Comparison of ENCODE assay signal across 8 cellular contexts in genomic region chr4:36187723-36188333, GRCh38. TPM values are rescaled to one million over a fixed set of nuclear protein-coding genes. Genes with fewer than 3 reads are reported as not detected.
A peak's percentile ranks its signal among the peaks of the same experiment; 100 is the strongest.
DNase-seq lines count a peak whose midpoint lies in the region; ATAC-seq, FAIRE-seq and TF ChIP-seq lines count a peak whose summit lies in the region.

No MANE protein-coding gene starts in this region.

- TF ChIP-seq CTCF in GM10248 (IDR thresholded peaks at IDR 0.05; ENCODE audit: control extremely low read depth, extremely low read depth, low read depth, missing control alignments) (peak; percentile 55), WTC11 (IDR thresholded peaks at IDR 0.05) (peak; percentile 48; the same call in 1 of the 2 replicates), HepG2 (CRISPR knock-in tag; IDR thresholded peaks at IDR 0.05) (peak; percentile 41), osteoblast (IDR thresholded peaks at IDR 0.05; ENCODE audit: extremely low read depth, low read depth, low read length) (no peak)

- H3K4me1 Mint-ChIP-seq in WTC11: peaks cover 5% of the 10 kb centered on the region; the same call in 1 of the 2 replicates

- H3K27ac Mint-ChIP-seq in WTC11: no peak overlapping the region

- DNase-seq in GM10248 (ENCODE audit: extremely low spot score) (no peak), HuH-7 (ENCODE audit: low spot score) (peak; percentile 6), WTC11 (ENCODE audit: low spot score) (peak; percentile 20), HepG2 (ENCODE audit: low spot score) (peak; percentile 1), osteoblast (ENCODE audit: insufficient read length, low spot score, missing footprints) (no peak), NCI-H2196 (lab: John Stamatoyannopoulos, UW; ENCODE audit: unreplicated experiment) (no peak), NCI-H187 treated with DMSO at 0.1 percent for 48 hours (lab: John Stamatoyannopoulos, UW) (no peak)
- no peak for DNase-seq in central memory CD4-positive, alpha-beta T cell

- CTCF ChIA-PET in GM10248 (lab: Yijun Ruan, JAX) (interaction anchor here (1.1 to 3.8 kb wide), 3 partner anchors 12 to 45 kb away, joined by 3 to 20 read pairs (median 3); no protein-coding TSS in a partner anchor), WTC11 (lab: Charles Lee) (no interaction called here), HepG2 (lab: Yijun Ruan, JAX; ENCODE audit: low intra/inter-chr PET ratio, low total read pairs) (no interaction called here)

- no TSS peak for BruUV-seq in HepG2 (replicated peaks; lab: Mats Ljungman, UMichigan)

- H3K9me3 Mint-ChIP-seq in WTC11: no peaks in the 10 kb centered on the region

- TF ChIP-seq RAD21 in HepG2 (CRISPR knock-in tag; IDR thresholded peaks at IDR 0.05): no peak

- WGBS in HepG2 (ENCODE audit: low lambda C conversion rate): 24% methylated on average over 4 of the region's 4 CpGs

- H3K9ac ChIP-seq in HepG2 (ENCODE audit: insufficient read depth, low read depth, low read length): no peak overlapping the region

- no peaks in the 10 kb centered on the region for H3K79me2 ChIP-seq in HepG2 (ENCODE audit: insufficient read depth, low read length)
- no peaks in the 10 kb centered on the region for H3K79me2 ChIP-seq in osteoblast (ENCODE audit: insufficient read depth, low read length)

- H3K36me3 ChIP-seq in HepG2 (replicated peaks in 1 of 2; ENCODE audit: control insufficient read depth in 1 of 2, insufficient read depth in 2 of 2, low read length in 2 of 2) (no peaks in the 10 kb centered on the region), osteoblast (ENCODE audit: insufficient read depth, low read length) (no peaks in the 10 kb centered on the region)

- no peaks in the 10 kb centered on the region for H3K9me3 ChIP-seq in HepG2 (ENCODE audit: low read length)
- no peaks in the 10 kb centered on the region for H3K9me3 ChIP-seq in osteoblast (ENCODE audit: low read depth, low read length)

- intact Hi-C loops in HepG2 (cut with micrococcal nuclease; ENCODE audit: unreplicated experiment): no loop called here

- no peak for TF ChIP-seq EP300 in HepG2 (IDR thresholded peaks at IDR 0.05; ENCODE audit: low read depth in 2 of 2, low read length in 2 of 2)
- TF ChIP-seq EP300 in HepG2 (CRISPR knock-in tag; IDR thresholded peaks at IDR 0.05; ENCODE audit: borderline replicate concordance): no peak

- H3K4me1 ChIP-seq in HepG2 (ENCODE audit: insufficient read depth, low read length): no peaks in the 10 kb centered on the region
- no peaks in the 10 kb centered on the region for H3K4me1 ChIP-seq in osteoblast (ENCODE audit: insufficient read depth, low read length)

- H4K20me1 ChIP-seq in HepG2 (ENCODE audit: insufficient read depth, low read length) (no peaks in the 10 kb centered on the region), osteoblast (ENCODE audit: insufficient read depth, low read length) (no peaks in the 10 kb centered on the region)

- H3K27ac ChIP-seq in HepG2 (ENCODE audit: extremely low read length, insufficient read depth, low read length) (no peak overlapping the region), osteoblast (ENCODE audit: low read depth, low read length) (no peak overlapping the region)

- H3K4me2 ChIP-seq in HepG2 (ENCODE audit: low read depth, low read length) (no peak overlapping the region), osteoblast (ENCODE audit: insufficient read depth, low read length) (no peak overlapping the region)

- POLR2A ChIA-PET in GM10248 (lab: Yijun Ruan, JAX) (no interaction called here), WTC11 (lab: Charles Lee) (no interaction called here), HepG2 (lab: Yijun Ruan, JAX) (no interaction called here)

- H3K4me3 ChIP-seq in HepG2 (replicated peaks in 1 of 3; ENCODE audit: insufficient read depth in 1 of 3, low read depth in 2 of 3, low read length in 3 of 3): no peak overlapping the region
- H3K4me3 ChIP-seq in osteoblast (ENCODE audit: insufficient read depth, low read length): no peak overlapping the region

- no peaks in the 10 kb centered on the region for H3K36me3 Mint-ChIP-seq in WTC11

- in situ Hi-C loops in HepG2 (cut with HindIII; ENCODE audit: extremely low pct_ligation_motif_present, low pct_unique_long_range_greater_than_20kb): no loop called here

- no peak for FAIRE-seq in HepG2 (lab: Jason Lieb, UNC)

- H2AFZ ChIP-seq in HepG2 (ENCODE audit: low read length) (no peak overlapping the region), osteoblast (ENCODE audit: low read length) (no peak overlapping the region)

- TF ChIP-seq POLR2A in HepG2 (IDR thresholded peaks at IDR 0.05; ENCODE audit: insufficient read depth in 1 of 2, low read depth in 2 of 2, low read length in 2 of 2): no peak

- no peaks in the 10 kb centered on the region for H3K27me3 Mint-ChIP-seq in WTC11 (ENCODE audit: low read depth)

- no peak overlapping the region for H3K4me3 Mint-ChIP-seq in WTC11

- ATAC-seq in WTC11: peak; percentile 52; the same call in 1 of the 2 replicates
- no peak for ATAC-seq in HepG2

- H3K27me3 ChIP-seq in HepG2 (ENCODE audit: control insufficient read depth in 1 of 2, insufficient read depth in 2 of 2, low read length in 2 of 2) (no peaks in the 10 kb centered on the region), osteoblast (ENCODE audit: insufficient read depth, low read length) (no peaks in the 10 kb centered on the region)

TF ChIP-seq in WTC11, 78 proteins besides CTCF, POLR2A, EP300 and RAD21 (continues in another document):
- no peak for TF ChIP-seq NFYB (CRISPR knock-in tag; conservative IDR thresholded peaks at IDR 0.05; ENCODE audit: low read depth)
- TF ChIP-seq ZNF416 (CRISPR knock-in tag; IDR thresholded peaks at IDR 0.05): no peak

TF ChIP-seq in HepG2, 621 proteins besides CTCF, POLR2A, EP300 and RAD21:
- TF ChIP-seq STAG1 (CRISPR knock-in tag; IDR thresholded peaks at IDR 0.05) (peak; percentile 54), ZMAT3 (CRISPR knock-in tag; conservative IDR thresholded peaks at IDR 0.05) (no peak)

RNA-seq across cellular contexts. Expression of gene ARAP2, which starts 56.5 kb away (rescaled TPM):
- total RNA-seq in WTC11 (2021): 1.0 to 2.4 TPM (median 1.5 TPM) in 3 replicates
- 1.4 and 1.5 TPM in 2 replicates for total RNA-seq in HepG2 (2016; rRNA removed; fragmentation: Illumina TruSeq; extraction: Trizol)
- total RNA-seq in HepG2 (2016; cell fraction: cytosol; rRNA removed; fragmentation: Illumina TruSeq; extraction: Trizol; ENCODE audit: low read depth): 1.5 and 1.8 TPM in 2 replicates
- 0.95 and 0.97 TPM in 2 replicates for total RNA-seq in HepG2 (2016; cell fraction: insoluble cytoplasmic fraction; rRNA removed; fragmentation: Illumina TruSeq; extraction: Trizol)
- 1.00 and 1.2 TPM in 2 replicates for total RNA-seq in HepG2 (2016; cell fraction: membrane; rRNA removed; fragmentation: Illumina TruSeq; extraction: Trizol)
- total RNA-seq in HepG2 (2016; cell fraction: nucleus; rRNA removed; fragmentation: Illumina TruSeq; extraction: Trizol): 4.1 and 5.6 TPM in 2 replicates
- polyA plus RNA-seq in HepG2 (2011; rRNA removed): 0.16 and 0.37 TPM in 2 replicates
- 0.09 TPM in 2 replicates for polyA plus RNA-seq in HepG2 (2011; cell fraction: cytosol; rRNA removed)
- 0.14 and 0.35 TPM in 2 replicates for polyA plus RNA-seq in HepG2 (2011; cell fraction: nucleus; rRNA removed)
- 0.13 and 0.16 TPM in 2 replicates for polyA plus RNA-seq in HepG2 (2012)
- polyA plus RNA-seq in HepG2 (2016; cell fraction: cytosol; fragmentation: Illumina TruSeq; extraction: Trizol; ENCODE audit: low read depth): 0.02 and 0.10 TPM in 2 replicates
- 0.32 and 0.37 TPM in 2 replicates for polyA plus RNA-seq in HepG2 (2016; cell fraction: insoluble cytoplasmic fraction; fragmentation: Illumina TruSeq; extraction: Trizol; ENCODE audit: low read depth)
- polyA plus RNA-seq in HepG2 (2016; cell fraction: membrane; fragmentation: Illumina TruSeq; extraction: Trizol; ENCODE audit: low read depth): 0.03 and 0.15 TPM in 2 replicates
- polyA plus RNA-seq in HepG2 (2016; cell fraction: nucleus; fragmentation: Illumina TruSeq; extraction: Trizol; ENCODE audit: insufficient read depth, low read depth): 0.53 and 0.87 TPM in 2 replicates
- 0.74 and 12.3 TPM in 2 replicates for polyA minus RNA-seq in HepG2 (2011; rRNA and poly(A)+ RNA removed; ENCODE audit: low replicate concordance)
- 0.49 and 0.70 TPM in 2 replicates for polyA minus RNA-seq in HepG2 (2011; cell fraction: cytosol; rRNA and poly(A)+ RNA removed)
- 3.1 and 4.7 TPM in 2 replicates for polyA minus RNA-seq in HepG2 (2011; cell fraction: nucleus; rRNA and poly(A)+ RNA removed)
- total RNA-seq in osteoblast: 0.59 and 3.6 TPM in 2 replicates

Comparison
In these comparisons a context has a peak if more than half of its experiments do, and no peak if none do; other contexts are left out.
1. DNase-seq: peak in HuH-7 (single experiment), WTC11 (single experiment) and HepG2 (single experiment); none in GM10248 (single experiment), osteoblast (single experiment), central memory CD4-positive, alpha-beta T cell (single experiment), NCI-H2196 (single experiment) and NCI-H187 treated with DMSO at 0.1 percent for 48 hours (single experiment).